In the genomic region with DNA sequence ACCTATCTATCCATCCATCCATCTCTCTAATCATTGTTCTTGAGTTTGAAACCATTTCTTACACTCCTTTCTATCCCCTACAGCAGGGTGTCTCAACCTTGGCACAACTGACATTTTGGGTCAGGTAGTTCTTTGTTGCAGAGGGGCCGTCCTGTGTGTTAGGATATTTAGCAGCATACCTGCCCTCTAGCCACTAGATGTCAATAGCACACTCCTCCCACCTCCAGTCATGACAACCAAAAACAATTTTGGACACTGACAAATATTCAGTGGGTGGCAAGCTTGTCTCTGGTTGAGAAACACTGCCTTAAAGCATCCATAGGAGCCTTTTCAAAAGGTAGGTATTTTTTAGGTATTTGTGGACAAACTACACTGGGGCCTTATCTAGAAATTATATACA, we compare ENCODE assay signal across 7 cellular contexts. TPM values are rescaled to one million over a fixed set of nuclear protein-coding genes. Genes with fewer than 3 reads are reported as not detected.
DNase-seq lines count a peak whose midpoint lies in the region; ATAC-seq, FAIRE-seq and TF ChIP-seq lines count a peak whose summit lies in the region.
"Not testable (repeated sequence)": the region's sequence is repeated elsewhere in the genome, so short reads cannot be mapped to it uniquely, and the experiment has no call there.

No MANE protein-coding gene starts in this region.

- H3K4me1 Mint-ChIP-seq in T-cell, result peaks cover 12 to 14% (median 13%) of the 10 kb centered on the region in 3 donors
- H3K4me1 Mint-ChIP-seq in astrocyte (ENCODE audit: low read depth, unreplicated experiment); neural progenitor cell: not testable (repeated sequence)
- H3K4me1 Mint-ChIP-seq in endodermal cell, result peaks cover 26% of the 10 kb centered on the region

- not testable (repeated sequence) for H3K36me3 ChIP-seq in astrocyte (ENCODE audit: insufficient read depth, low read length); neural progenitor cell
- peaks cover 36% of the 10 kb centered on the region for H3K36me3 ChIP-seq in endodermal cell (ENCODE audit: control insufficient read depth, insufficient read depth, low read length)

- DNase-seq in HTR-8/SVneo (ENCODE audit: insufficient read length, low spot score); T-cell; astrocyte (ENCODE audit: low read depth); endodermal cell; left lobe of liver (ENCODE audit: low spot score); neural progenitor cell (ENCODE audit: low spot score): not testable (repeated sequence)

- H3K79me2 ChIP-seq in astrocyte (ENCODE audit: insufficient read depth, low read length); neural progenitor cell (ENCODE audit: low read depth): not testable (repeated sequence)

- H3K4me1 ChIP-seq in astrocyte (ENCODE audit: insufficient read depth, low read length); endodermal cell (ENCODE audit: control insufficient read depth, insufficient read depth, low read length); neural progenitor cell: not testable (repeated sequence)

- H3K4me2 ChIP-seq in astrocyte (ENCODE audit: low read length); neural progenitor cell: not testable (repeated sequence)

- not testable (repeated sequence) for H3F3A ChIP-seq in neural progenitor cell (ENCODE audit: low read depth)

- CTCF ChIA-PET in T-cell (lab: Charles Lee), result not testable (repeated sequence)

- ATAC-seq in T-cell (replicated peaks in 1 of 4) (peak in 3 of 4 experiments; percentile 37 to 72 (median 56)), left lobe of liver (peak; percentile 71)

- POLR2A ChIA-PET in T-cell (lab: Charles Lee), result not testable (repeated sequence)

- not testable (repeated sequence) for H3K4me3 ChIP-seq in astrocyte (ENCODE audit: insufficient read depth, low read depth, low read length); endodermal cell (ENCODE audit: low read length); neural progenitor cell

- FAIRE-seq in G401.6 (lab: Jason Lieb, UNC), result peak; percentile 28
- peak; percentile 90 for FAIRE-seq in HTR-8/SVneo (lab: Jason Lieb, UNC)
- FAIRE-seq in astrocyte (lab: Jason Lieb, UNC), result peak; percentile 91

- not testable (repeated sequence) for H3K36me3 Mint-ChIP-seq in T-cell; astrocyte (ENCODE audit: low read depth, unreplicated experiment)
- peaks cover 39% of the 10 kb centered on the region for H3K36me3 Mint-ChIP-seq in endodermal cell (ENCODE audit: low read depth)
- peaks cover 15% of the 10 kb centered on the region for H3K36me3 Mint-ChIP-seq in neural progenitor cell

- no CpG with 5 or more reads among the region's 1 CpG for WGBS in endodermal cell (ENCODE audit: insufficient coverage in 1 of 2, insufficient read length in 1 of 2), 2 experiments

- not testable (repeated sequence) for H3K27me3 ChIP-seq in astrocyte (ENCODE audit: insufficient read depth, low read length); endodermal cell (ENCODE audit: control insufficient read depth, insufficient read depth, low read length, poor library complexity, severe bottlenecking); neural progenitor cell

- H2AFZ ChIP-seq in astrocyte (ENCODE audit: low read depth, low read length); neural progenitor cell (replicated peaks): not testable (repeated sequence)

- not testable (repeated sequence) for H3K27ac Mint-ChIP-seq in T-cell; astrocyte (ENCODE audit: unreplicated experiment); endodermal cell; neural progenitor cell

- H3K27ac ChIP-seq in astrocyte (ENCODE audit: low read depth, low read length); endodermal cell (ENCODE audit: low read depth, low read length); neural progenitor cell: not testable (repeated sequence)

- H3K4me3 Mint-ChIP-seq in T-cell; astrocyte (ENCODE audit: unreplicated experiment); endodermal cell; neural progenitor cell: not testable (repeated sequence)

- not testable (repeated sequence) for H4K20me1 ChIP-seq in astrocyte (ENCODE audit: insufficient read depth, low read length); neural progenitor cell (ENCODE audit: low read depth)

- not testable (repeated sequence) for TF ChIP-seq CTCF in astrocyte (IDR thresholded peaks at IDR 0.05; ENCODE audit: insufficient read depth, low read depth, low read length)
- TF ChIP-seq CTCF in endodermal cell (conservative IDR thresholded peaks at IDR 0.05) (peak; percentile 56), neural progenitor cell (IDR thresholded peaks at IDR 0.05) (peak; percentile 17)

- H3K27me3 Mint-ChIP-seq in T-cell; astrocyte (ENCODE audit: low read depth, unreplicated experiment); endodermal cell (ENCODE audit: insufficient read depth); neural progenitor cell (ENCODE audit: insufficient read depth, low read depth): not testable (repeated sequence)

- H3K9me3 Mint-ChIP-seq in T-cell; astrocyte (ENCODE audit: unreplicated experiment); endodermal cell; neural progenitor cell: not testable (repeated sequence)

- H3K9ac ChIP-seq in astrocyte (ENCODE audit: low read length); endodermal cell (ENCODE audit: extremely low read depth, low read length, poor library complexity, severe bottlenecking); neural progenitor cell: not testable (repeated sequence)

- H3K9me3 ChIP-seq in astrocyte (ENCODE audit: insufficient read depth, low read depth, low read length); endodermal cell (ENCODE audit: control insufficient read depth, low read length); neural progenitor cell (ENCODE audit: low read depth): not testable (repeated sequence)

RNA-seq across cellular contexts. Expression of a gene that starts 10.4 kb away (rescaled TPM):
- total RNA-seq in T-cell, result 10 to 100 TPM in 4 of 5 donors, 1 to 10 TPM in 1; 9.6 to 27.3 (median 17.8) TPM
- 24.4 and 30.8 TPM in 2 replicates for total RNA-seq in astrocyte
- total RNA-seq in endodermal cell, result 10 to 100 TPM; 30.7 to 73.2 TPM
- polyA plus RNA-seq in endodermal cell (2013, experiment 1 of 2), result 13.3 TPM
- polyA plus RNA-seq in endodermal cell (2013, experiment 2 of 2), result 15.6 TPM
- 4.1 TPM for total RNA-seq in left lobe of liver
- 25.4 and 36.0 TPM in 2 replicates for total RNA-seq in neural progenitor cell (ENCODE audit: low replicate concordance)
